In genomic region chr12:89733579-89734201, GRCh38 we compare ENCODE assay signal across 1 cellular context.
TF ChIP-seq lines count a peak whose summit lies in the region.

No MANE protein-coding gene starts in this region.

TF ChIP-seq in WTC11, 78 proteins besides CTCF, POLR2A, EP300 and RAD21 (continued from another document):
- TF ChIP-seq STAT6 (CRISPR knock-in tag; conservative IDR thresholded peaks at IDR 0.05; ENCODE audit: low read depth), result no peak
- TF ChIP-seq ELF4 (CRISPR knock-in tag; IDR thresholded peaks at IDR 0.05; ENCODE audit: low read depth), result no peak
- no peak for TF ChIP-seq ZNF232 (CRISPR knock-in tag; IDR thresholded peaks at IDR 0.05)
- no peak for TF ChIP-seq GRHL2 (CRISPR knock-in tag; IDR thresholded peaks at IDR 0.05; ENCODE audit: insufficient replicate concordance, severe bottlenecking)
- TF ChIP-seq TEAD1 (CRISPR knock-in tag; IDR thresholded peaks at IDR 0.05), result no peak
- no peak for TF ChIP-seq ZNF532 (CRISPR knock-in tag; IDR thresholded peaks at IDR 0.05; ENCODE audit: borderline replicate concordance)
TF ChIP-seq in WTC11: peak in this region for 0.
